ENCODE assay signal across 8 cellular contexts in the genomic region with DNA sequence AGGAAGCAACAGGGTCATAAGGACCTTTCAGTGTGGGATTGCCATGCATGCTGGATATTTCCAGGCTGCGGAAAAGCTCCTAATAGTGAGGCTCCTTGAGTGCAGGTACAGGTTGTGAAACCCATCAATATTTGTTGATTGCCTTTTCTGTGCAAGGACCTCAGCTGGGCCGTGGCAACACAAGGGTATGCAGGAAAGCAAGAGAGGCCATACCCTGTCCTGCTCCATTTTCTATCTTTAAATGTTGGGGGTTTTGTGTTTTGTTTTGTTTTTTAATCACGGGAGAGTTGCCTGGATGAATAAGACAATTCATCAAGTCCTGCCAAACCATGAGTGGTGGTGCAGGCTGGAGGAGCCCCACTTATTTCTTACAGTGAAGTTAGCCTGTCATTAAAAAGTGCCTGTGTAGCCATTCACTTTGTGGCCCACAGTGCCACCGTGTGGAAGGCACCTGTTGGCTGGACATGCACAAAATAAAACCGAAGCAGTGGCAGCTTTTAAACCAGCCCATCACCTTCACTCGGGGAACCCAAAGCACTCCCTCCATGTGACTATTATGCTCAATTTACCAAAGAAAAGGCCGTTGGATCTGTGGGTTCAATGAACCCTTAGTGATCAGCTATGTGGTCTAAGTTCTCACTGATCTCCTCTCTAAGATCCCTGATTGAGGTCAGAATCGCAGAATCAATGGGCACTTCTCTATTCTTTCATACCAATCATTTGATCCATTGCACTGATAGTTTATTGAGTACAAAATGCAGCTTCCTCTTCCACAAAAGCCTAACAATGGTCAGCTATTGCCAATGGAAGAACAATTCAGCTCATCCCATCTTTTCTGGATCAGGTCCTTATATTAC. TPM values are rescaled to one million over a fixed set of nuclear protein-coding genes. Genes with fewer than 3 reads are reported as not detected.
A peak's percentile ranks its signal among the peaks of the same experiment; 100 is the strongest.
DNase-seq lines count a peak whose midpoint lies in the region; ATAC-seq and TF ChIP-seq lines count a peak whose summit lies in the region.

No MANE protein-coding gene starts in this region.

- H3K36me3 ChIP-seq in SU-DHL-6 (ENCODE audit: low read length) (no peaks in the 10 kb centered on the region), smooth muscle cell (ENCODE audit: low read depth) (no peaks in the 10 kb centered on the region)

- H2AFZ ChIP-seq in SU-DHL-6 (ENCODE audit: low read depth, low read length, severe bottlenecking): no peak overlapping the region
- no peak overlapping the region for H2AFZ ChIP-seq in smooth muscle cell (ENCODE audit: low read depth)

- no peaks in the 10 kb centered on the region for H3F3A ChIP-seq in SU-DHL-6 (ENCODE audit: insufficient read depth)
- H3F3A ChIP-seq in smooth muscle cell (ENCODE audit: low read depth): no peaks in the 10 kb centered on the region

- H4K20me1 ChIP-seq in SU-DHL-6 (ENCODE audit: low read depth, low read length) (no peaks in the 10 kb centered on the region), smooth muscle cell (ENCODE audit: low read depth) (no peaks in the 10 kb centered on the region)

- DNase-seq in NCI-H748 (lab: John Stamatoyannopoulos, UW; ENCODE audit: unreplicated experiment) (peak; percentile 45), NCI-H748 treated with DMSO at 0.1 percent for 48 hours (lab: John Stamatoyannopoulos, UW) (no peak), HT1080 (ENCODE audit: low read depth) (peak; percentile 72), glomerular visceral epithelial cell (ENCODE audit: extremely low spot score) (peak; percentile 42), smooth muscle cell (lab: John Stamatoyannopoulos, UW; ENCODE audit: unreplicated experiment) (no peak)
- no peak for DNase-seq in stimulated activated CD4-positive, alpha-beta T cell treated with anti-CD3 and anti-CD28 coated beads, Interleukin-4, amount 100 ng/mL, for 24 hours

- H3K27me3 ChIP-seq in SU-DHL-6 (ENCODE audit: low read length) (no peaks in the 10 kb centered on the region), smooth muscle cell (ENCODE audit: low read depth) (no peaks in the 10 kb centered on the region)

- no peaks in the 10 kb centered on the region for H3K9me2 ChIP-seq in SU-DHL-6 (replicated peaks; ENCODE audit: insufficient read depth, low read length)

- no peaks in the 10 kb centered on the region for H3K79me2 ChIP-seq in SU-DHL-6 (ENCODE audit: insufficient read depth, low read length)
- no peaks in the 10 kb centered on the region for H3K79me2 ChIP-seq in smooth muscle cell (ENCODE audit: low read depth)

- H3K27ac ChIP-seq in SU-DHL-6 (ENCODE audit: low read depth, low read length) (no peak overlapping the region), smooth muscle cell (ENCODE audit: low read depth) (no peak overlapping the region)

- TF ChIP-seq CTCF in SU-DHL-6 (IDR thresholded peaks at IDR 0.05; ENCODE audit: insufficient read depth, low read length, poor library complexity, severe bottlenecking) (peak; percentile 58), smooth muscle cell (IDR thresholded peaks at IDR 0.05; ENCODE audit: borderline replicate concordance, insufficient read depth, poor library complexity, severe bottlenecking) (peak; percentile 62)

- H3K4me2 ChIP-seq in SU-DHL-6 (ENCODE audit: low read depth, low read length, poor library complexity, severe bottlenecking): no peak overlapping the region
- no peak overlapping the region for H3K4me2 ChIP-seq in smooth muscle cell

- H3K4me3 ChIP-seq in SU-DHL-6 (ENCODE audit: insufficient read depth, low read length, poor library complexity, severe bottlenecking) (no peak overlapping the region), smooth muscle cell (no peak overlapping the region)

- 56% methylated on average over 8 of the region's 8 CpGs for WGBS in smooth muscle cell (ENCODE audit: low lambda C conversion rate)

- peak; percentile 86 for ATAC-seq in GM21381 (IDR thresholded peaks at IDR 0.05; ENCODE audit: unreplicated experiment)

- peaks cover 8% of the 10 kb centered on the region for H3K4me1 ChIP-seq in smooth muscle cell (ENCODE audit: low read depth)

- H3K9me3 ChIP-seq in SU-DHL-6 (ENCODE audit: insufficient read depth, low read length): no peaks in the 10 kb centered on the region
- no peaks in the 10 kb centered on the region for H3K9me3 ChIP-seq in smooth muscle cell (replicated peaks; ENCODE audit: low read depth)

- H3K9ac ChIP-seq in SU-DHL-6 (ENCODE audit: low read length) (no peak overlapping the region), smooth muscle cell (ENCODE audit: low read depth) (no peak overlapping the region)

RNA-seq across cellular contexts. Expression of a gene that starts 42.2 kb away (rescaled TPM):
- not detected in 2 replicates for total RNA-seq in HT1080 (2014; rRNA removed; shearing (Covaris generic))
- polyA plus RNA-seq in HT1080 (2015; cell fraction: cytosol; rRNA removed): not detected in 2 replicates
- not detected in 2 replicates for polyA plus RNA-seq in HT1080 (2015; cell fraction: nucleus; rRNA removed)
- not detected in 2 replicates for total RNA-seq in smooth muscle cell
- polyA plus RNA-seq in smooth muscle cell: 0.11 and 0.66 TPM in 2 replicates

Comparison
In these comparisons a context has a peak if more than half of its experiments do, and no peak if none do; other contexts are left out.
1. DNase-seq: peak in NCI-H748 (single experiment), HT1080 (single experiment) and glomerular visceral epithelial cell (single experiment); none in NCI-H748 treated with DMSO at 0.1 percent for 48 hours (single experiment), smooth muscle cell (single experiment) and stimulated activated CD4-positive, alpha-beta T cell treated with anti-CD3 and anti-CD28 coated beads, Interleukin-4, amount 100 ng/mL, for 24 hours (single experiment).